Comparison of ENCODE assay signal across 26 cellular contexts in genomic region chr5:110062246-110062645, GRCh38.
DNase-seq lines count a peak whose midpoint lies in the region; ATAC-seq, FAIRE-seq and TF ChIP-seq lines count a peak whose summit lies in the region.
"Had no signal": no experiment of that assay in that cellular context is flagged by ENCODE, and none has a peak within 500 bp of the region (broad histone marks: within the 10 kb centered on the region; RNA-seq: fewer than 3 reads in every experiment).

No MANE protein-coding gene starts in this region.

- no peak for DNase-seq in astrocyte (ENCODE audit: low read depth)
- no peak for DNase-seq in left lobe of liver (ENCODE audit: low spot score)
- DNase-seq in pancreas: no peak
- DNase-seq in foreskin melanocyte: no peak
- no peak for DNase-seq in dorsolateral prefrontal cortex
- DNase-seq: 8988T; ACHN; BE2C; C1 segment of cervical spinal cord; CD4-positive, alpha-beta memory T cell; CD4-positive, CD25-positive, alpha-beta regulatory T cell; CD8-positive, alpha-beta memory T cell; COR-L47; DMS 273 treated with DMSO at 0.1 percent for 48 hours; DMS153; DMS53; DMS79; DND-41; EL; GDM1 had no signal

- no peak for TF ChIP-seq CTCF in astrocyte (IDR thresholded peaks at IDR 0.05; ENCODE audit: insufficient read depth, low read depth, low read length)
- no peak for TF ChIP-seq CTCF in pancreas (IDR thresholded peaks at IDR 0.05)
- TF ChIP-seq CTCF in dorsolateral prefrontal cortex (IDR thresholded peaks at IDR 0.05 in 54 of 56, conservative IDR thresholded peaks at IDR 0.05 in 2 of 56; ENCODE audit: low read depth in 1 of 56, partially characterized antibody in 56 of 56): no peak

- no peaks in the 10 kb centered on the region for H3K79me2 ChIP-seq in astrocyte (ENCODE audit: insufficient read depth, low read length)

- H3K4me1 ChIP-seq in astrocyte (ENCODE audit: insufficient read depth, low read length): peaks cover 8% of the 10 kb centered on the region
- H3K4me1 ChIP-seq in pancreas: no peaks in the 10 kb centered on the region
- H3K4me1 ChIP-seq: BE2C had no signal

- H4K20me1 ChIP-seq in astrocyte (ENCODE audit: insufficient read depth, low read length): no peaks in the 10 kb centered on the region
- H4K20me1 ChIP-seq: BLaER1 had no signal

- WGBS in pancreas, 2 donors: 61 to 63% methylated on average over 1 of the region's 1 CpG

- H3K27me3 ChIP-seq in astrocyte (ENCODE audit: insufficient read depth, low read length): no peaks in the 10 kb centered on the region
- no peaks in the 10 kb centered on the region for H3K27me3 ChIP-seq in pancreas
- H3K27me3 ChIP-seq in dorsolateral prefrontal cortex: no peaks in the 10 kb centered on the region
- H3K27me3 ChIP-seq: BLaER1 had no signal

- H3K4me3 Mint-ChIP-seq in astrocyte (ENCODE audit: unreplicated experiment): no peak overlapping the region
- H3K4me3 Mint-ChIP-seq: CD14-positive monocyte; CD4-positive, alpha-beta memory T cell; CD4-positive, CD25-positive, alpha-beta regulatory T cell; CD8-positive, alpha-beta memory T cell had no signal

- H3K9me3 ChIP-seq in astrocyte (ENCODE audit: insufficient read depth, low read depth, low read length): no peaks in the 10 kb centered on the region
- no peaks in the 10 kb centered on the region for H3K9me3 ChIP-seq in pancreas
- H3K9me3 ChIP-seq: BE2C, BLaER1 had no signal

- intact Hi-C loops in pancreas (cut with DNase I) (no loop called here), dorsolateral prefrontal cortex (cut with DNase I) (no loop called here)

- no peak overlapping the region for H3K4me2 ChIP-seq in astrocyte (ENCODE audit: low read length)
- H3K4me2 ChIP-seq: BLaER1 had no signal

- ATAC-seq in left lobe of liver (peak; percentile 62), pancreas (no peak)
- ATAC-seq: GM12878 had no signal

- no peaks in the 10 kb centered on the region for H3K27me3 Mint-ChIP-seq in astrocyte (ENCODE audit: low read depth, unreplicated experiment)
- H3K27me3 Mint-ChIP-seq: CD4-positive, alpha-beta memory T cell; CD4-positive, CD25-positive, alpha-beta regulatory T cell had no signal

- no peaks in the 10 kb centered on the region for H3K9me3 Mint-ChIP-seq in astrocyte (ENCODE audit: unreplicated experiment)
- H3K9me3 Mint-ChIP-seq: CD8-positive, alpha-beta memory T cell had no signal

- H3K4me1 Mint-ChIP-seq in astrocyte (ENCODE audit: low read depth, unreplicated experiment): peaks cover 12% of the 10 kb centered on the region
- H3K4me1 Mint-ChIP-seq: CD14-positive monocyte had no signal

- H3K36me3 Mint-ChIP-seq in astrocyte (ENCODE audit: low read depth, unreplicated experiment): no peaks in the 10 kb centered on the region
- H3K36me3 Mint-ChIP-seq: CD14-positive monocyte; CD4-positive, alpha-beta memory T cell; CD4-positive, CD25-positive, alpha-beta regulatory T cell; CD8-positive, alpha-beta memory T cell had no signal

- H3K27ac ChIP-seq in astrocyte (ENCODE audit: low read depth, low read length) (no peak overlapping the region), pancreas (no peak overlapping the region), dorsolateral prefrontal cortex (no peak overlapping the region)
- H3K27ac ChIP-seq: BLaER1 had no signal

- H3K36me3 ChIP-seq in astrocyte (ENCODE audit: insufficient read depth, low read length): no peaks in the 10 kb centered on the region
- H3K36me3 ChIP-seq in pancreas: no peaks in the 10 kb centered on the region
- H3K36me3 ChIP-seq: BE2C, BLaER1 had no signal

- no peak overlapping the region for H3K27ac Mint-ChIP-seq in astrocyte (ENCODE audit: unreplicated experiment)
- H3K27ac Mint-ChIP-seq: CD14-positive monocyte; CD4-positive, alpha-beta memory T cell; CD4-positive, CD25-positive, alpha-beta regulatory T cell; CD8-positive, alpha-beta memory T cell had no signal

- peak; percentile 47 for FAIRE-seq in astrocyte (lab: Jason Lieb, UNC)
- FAIRE-seq in pancreas (lab: Jason Lieb, UNC): peak; percentile 63
- FAIRE-seq: A204.1, GM12878, GM12892, GM18507 had no signal

- no peak overlapping the region for H3K9ac ChIP-seq in astrocyte (ENCODE audit: low read length)
- H3K9ac ChIP-seq: BLaER1 had no signal

- no peak overlapping the region for H2AFZ ChIP-seq in astrocyte (ENCODE audit: low read depth, low read length)

- H3K4me3 ChIP-seq in astrocyte (ENCODE audit: insufficient read depth, low read depth, low read length) (no peak overlapping the region), pancreas (no peak overlapping the region), dorsolateral prefrontal cortex (no peak overlapping the region)
- H3K4me3 ChIP-seq: BLaER1, GM12878 had no signal
